Comparison of ENCODE assay signal across 28 cellular contexts in the genomic region with DNA sequence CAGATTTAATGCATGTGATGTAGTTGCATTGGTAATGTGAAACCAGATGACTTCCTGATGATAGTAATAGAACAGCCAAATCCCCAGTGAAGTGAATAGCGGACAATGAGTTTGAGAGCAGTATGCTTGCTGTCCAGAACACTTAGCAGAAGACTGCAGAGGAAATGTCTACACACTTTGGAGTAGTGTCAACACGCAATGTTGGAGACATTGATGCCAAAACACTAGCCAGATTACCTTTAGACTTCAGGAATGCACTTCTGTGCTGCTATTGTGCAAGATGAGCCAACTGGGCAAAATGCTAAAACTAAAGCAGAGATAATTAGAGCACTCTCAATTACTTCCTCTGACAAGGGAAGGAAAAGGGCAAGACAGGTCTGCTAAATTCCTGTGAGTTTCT.
"Had no signal": no experiment of that assay in that cellular context is flagged by ENCODE, and none has a peak within 500 bp of the region (broad histone marks: within the 10 kb centered on the region; RNA-seq: fewer than 3 reads in every experiment).

No MANE protein-coding gene starts in this region.

- H3K27ac Mint-ChIP-seq: activated naive CD4-positive, alpha-beta T cell treated with anti-CD3 and anti-CD28 coated beads for 36 hours; activated naive CD8-positive, alpha-beta T cell treated with anti-CD3 and anti-CD28 coated beads for 36 hours; activated T-helper 1 cell treated with anti-CD3 and anti-CD28 coated beads, Interleukin-12 subunit alpha, Interleukin-12 subunit beta, Interleukin-2, Interleukin-4 antibody, amounts not matched to agents 30 ng/mL and 10 ng/mL and 1 ng/mL, durations not matched to agents 14 hours and 24 hours and 36 hours; brain; nephron; progenitor cell of endocrine pancreas; stimulated activated memory B cell treated with anti-CD40 and anti-IgM and Interleukin-4, amounts not matched to agents 10 μg/mL and 1 μg/mL and 100 μg/mL, for 72 hours; stimulated activated naive CD8-positive, alpha-beta T cell treated with anti-CD3 and anti-CD28 coated beads, Interleukin-15, amount 100 ng/mL, for 72 hours had no signal

- ATAC-seq: left ventricle myocardium superior; stimulated activated memory B cell treated with anti-CD40 and anti-IgM and Interleukin-4, amounts not matched to agents 10 μg/mL and 1 μg/mL and 100 μg/mL, for 72 hours; stimulated activated naive CD8-positive, alpha-beta T cell treated with anti-CD3 and anti-CD28 coated beads, Interleukin-15, amount 100 ng/mL, for 72 hours had no signal

- H3K4me1 Mint-ChIP-seq: activated naive CD8-positive, alpha-beta T cell treated with anti-CD3 and anti-CD28 coated beads for 36 hours; brain; nephron; stimulated activated memory B cell treated with anti-CD40 and anti-IgM and Interleukin-4, amounts not matched to agents 10 μg/mL and 1 μg/mL and 100 μg/mL, for 72 hours; stimulated activated naive CD8-positive, alpha-beta T cell treated with anti-CD3 and anti-CD28 coated beads, Interleukin-15, amount 100 ng/mL, for 72 hours had no signal

- DNase-seq: activated CD4-positive, alpha-beta T cell treated with anti-CD3 and anti-CD28 coated beads for 48 hours; activated CD4-positive, alpha-beta T cell treated with anti-CD3 and anti-CD28 coated beads, Interleukin-2, amount 50 U/mL, for 48 hours; activated CD4-positive, CD25-positive, alpha-beta regulatory T cell; activated CD8-positive, alpha-beta memory T cell treated with anti-CD3 and anti-CD28 coated beads, Interleukin-2, amount 50 U/mL, for 4 hours; activated effector memory CD4-positive, alpha-beta T cell treated with anti-CD3 and anti-CD28 coated beads, Interleukin-2, amount 50 U/mL, for 16 hours; activated naive CD4-positive, alpha-beta T cell treated with anti-CD3 and anti-CD28 coated beads for 36 hours; activated naive CD8-positive, alpha-beta T cell treated with anti-CD3 and anti-CD28 coated beads for 36 hours; activated T-cell treated with anti-CD3 and anti-CD28 coated beads, Interleukin-2, amount 50 U/mL, for 1 hour; adrenal gland; caudate nucleus; foreskin melanocyte; left ventricle myocardium superior; mammary epithelial cell; ovary; sigmoid colon; small intestine; stimulated activated CD4-positive, alpha-beta T cell treated with anti-CD3 and anti-CD28 coated beads, Interleukin-4, amount 100 ng/mL, for 24 hours; stimulated activated CD8-positive, alpha-beta memory T cell treated with anti-CD3 and anti-CD28 coated beads, Interleukin-4, amount 100 ng/mL, for 48 hours; stimulated activated naive CD8-positive, alpha-beta T cell treated with anti-CD3 and anti-CD28 coated beads, Interleukin-15, amount 100 ng/mL, for 72 hours; substantia nigra had no signal

- H3K36me3 Mint-ChIP-seq: activated naive CD8-positive, alpha-beta T cell treated with anti-CD3 and anti-CD28 coated beads for 36 hours; brain; stimulated activated memory B cell treated with anti-CD40 and anti-IgM and Interleukin-4, amounts not matched to agents 10 μg/mL and 1 μg/mL and 100 μg/mL, for 72 hours had no signal

- H3K4me3 Mint-ChIP-seq: activated naive CD4-positive, alpha-beta T cell treated with anti-CD3 and anti-CD28 coated beads for 36 hours; activated naive CD8-positive, alpha-beta T cell treated with anti-CD3 and anti-CD28 coated beads for 36 hours; activated T-helper 1 cell treated with anti-CD3 and anti-CD28 coated beads, Interleukin-12 subunit alpha, Interleukin-12 subunit beta, Interleukin-2, Interleukin-4 antibody, amounts not matched to agents 30 ng/mL and 10 ng/mL and 1 ng/mL, durations not matched to agents 14 hours and 24 hours and 36 hours; brain; nephron; stimulated activated memory B cell treated with anti-CD40 and anti-IgM and Interleukin-4, amounts not matched to agents 10 μg/mL and 1 μg/mL and 100 μg/mL, for 72 hours; stimulated activated naive CD8-positive, alpha-beta T cell treated with anti-CD3 and anti-CD28 coated beads, Interleukin-15, amount 100 ng/mL, for 72 hours had no signal

- H3K9me3 Mint-ChIP-seq: nephron had no signal

- H3K4me3 ChIP-seq: adrenal gland, ascending aorta, esophagus muscularis mucosa, ovary, sigmoid colon had no signal

- H3K9me3 ChIP-seq: adrenal gland, ascending aorta, esophagus muscularis mucosa, neutrophil, ovary had no signal

- H3K36me3 ChIP-seq: adrenal gland, ascending aorta, esophagus muscularis mucosa, neutrophil, ovary, sigmoid colon had no signal

- H3K27ac ChIP-seq: adrenal gland, ascending aorta, esophagus muscularis mucosa, neutrophil, ovary, sigmoid colon had no signal

- H3K27me3 Mint-ChIP-seq: activated naive CD8-positive, alpha-beta T cell treated with anti-CD3 and anti-CD28 coated beads for 36 hours; brain; progenitor cell of endocrine pancreas; stimulated activated memory B cell treated with anti-CD40 and anti-IgM and Interleukin-4, amounts not matched to agents 10 μg/mL and 1 μg/mL and 100 μg/mL, for 72 hours; stimulated activated naive CD8-positive, alpha-beta T cell treated with anti-CD3 and anti-CD28 coated beads, Interleukin-15, amount 100 ng/mL, for 72 hours had no signal

- H3K4me1 ChIP-seq: adrenal gland, ascending aorta, sigmoid colon had no signal

- H3K27me3 ChIP-seq: adrenal gland, ascending aorta, esophagus muscularis mucosa, neutrophil, ovary, sigmoid colon had no signal
